1 cellular context compared by ENCODE assay signal in genomic region chr9:112176410-112177010, GRCh38.
TF ChIP-seq lines count a peak whose summit lies in the region.

No MANE protein-coding gene starts in this region.

TF ChIP-seq in WTC11, 78 proteins besides CTCF, POLR2A, EP300 and RAD21 (continued from another document):
- TF ChIP-seq FOXP4 (CRISPR knock-in tag; IDR thresholded peaks at IDR 0.05) = no peak
- no peak for TF ChIP-seq ATF6 (CRISPR knock-in tag; IDR thresholded peaks at IDR 0.05)
- no peak for TF ChIP-seq NFATC4 (CRISPR knock-in tag; IDR thresholded peaks at IDR 0.05)
- TF ChIP-seq IRF2 (CRISPR knock-in tag; IDR thresholded peaks at IDR 0.05; ENCODE audit: borderline replicate concordance, low read depth) = no peak
- TF ChIP-seq SP1 (CRISPR knock-in tag; conservative IDR thresholded peaks at IDR 0.05) = no peak
- TF ChIP-seq USF2 (CRISPR knock-in tag; IDR thresholded peaks at IDR 0.05) = no peak
- TF ChIP-seq NR3C1 (CRISPR knock-in tag; conservative IDR thresholded peaks at IDR 0.05; ENCODE audit: low read depth) = no peak
